18 cellular contexts compared by ENCODE assay signal in the genomic region with DNA sequence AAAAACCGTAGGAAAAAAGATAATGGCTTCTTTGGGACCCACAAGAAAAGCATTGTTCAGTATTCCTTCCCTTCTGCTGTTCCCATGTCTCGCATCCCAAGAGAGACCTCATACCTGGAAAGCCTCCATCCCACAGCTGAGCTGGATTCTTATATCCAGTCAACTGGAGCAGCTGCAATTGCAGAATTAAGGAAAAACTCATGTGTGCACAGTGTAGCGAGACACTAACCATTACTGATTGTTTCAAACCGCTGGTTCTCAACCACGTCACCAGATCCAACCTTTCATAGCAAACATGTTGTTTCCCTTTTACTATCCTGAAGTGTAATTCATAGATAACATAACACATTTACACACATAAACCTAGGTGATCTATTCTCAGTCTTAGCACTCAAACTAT. TPM values are rescaled to one million over a fixed set of nuclear protein-coding genes. Genes with fewer than 3 reads are reported as not detected.
A peak's percentile ranks its signal among the peaks of the same experiment; 100 is the strongest.
DNase-seq lines count a peak whose midpoint lies in the region; ATAC-seq and TF ChIP-seq lines count a peak whose summit lies in the region.
"Had no signal": no experiment of that assay in that cellular context is flagged by ENCODE, and none has a peak within 500 bp of the region (broad histone marks: within the 10 kb centered on the region; RNA-seq: fewer than 3 reads in every experiment).

No MANE protein-coding gene starts in this region.

- H3K9ac ChIP-seq in HUES6 (ENCODE audit: low read length): no peak overlapping the region
- no peak overlapping the region for H3K9ac ChIP-seq in mesendoderm (ENCODE audit: low read length)
- no peak overlapping the region for H3K9ac ChIP-seq in mammary epithelial cell (ENCODE audit: insufficient read depth, low read length)

- TF ChIP-seq CTCF in mammary epithelial cell (conservative IDR thresholded peaks at IDR 0.05 in 1 of 2, IDR thresholded peaks at IDR 0.05 in 1 of 2; ENCODE audit: extremely low read depth in 1 of 2, insufficient read depth in 1 of 2, low read depth in 1 of 2, low read length in 2 of 2): no peak
- no peak for TF ChIP-seq CTCF in upper lobe of left lung (IDR thresholded peaks at IDR 0.05)

- no peaks in the 10 kb centered on the region for H3K27me3 Mint-ChIP-seq in dendritic cell treated with granulocyte-macrophage colony-stimulating factor and Interleukin-4, amounts not matched to agents 40 ng/mL and 50 ng/mL, for 4 days

- H3K36me3 ChIP-seq in HUES6 (ENCODE audit: control insufficient read depth, insufficient read depth, low read length): no peaks in the 10 kb centered on the region
- no peaks in the 10 kb centered on the region for H3K36me3 ChIP-seq in mesendoderm (ENCODE audit: control insufficient read depth, insufficient read depth, low read length)
- no peaks in the 10 kb centered on the region for H3K36me3 ChIP-seq in mammary epithelial cell (ENCODE audit: insufficient read depth, low read length)
- H3K36me3 ChIP-seq in upper lobe of left lung: no peaks in the 10 kb centered on the region

- no peak overlapping the region for H2BK15ac ChIP-seq in mesendoderm (replicated peaks; ENCODE audit: low read depth)

- no peak overlapping the region for H3K4me2 ChIP-seq in mesendoderm (ENCODE audit: low read length)
- no peak overlapping the region for H3K4me2 ChIP-seq in mammary epithelial cell (ENCODE audit: insufficient read depth, low read depth, low read length)

- peak overlapping the region; percentile 78 for H2BK120ac ChIP-seq in mesendoderm (ENCODE audit: low read depth, low read length)

- H3K4me3 ChIP-seq in HUES6 (ENCODE audit: low read depth, low read length) (no peak overlapping the region; the same call in 1 of the 2 replicates), mesendoderm (ENCODE audit: low read length) (no peak overlapping the region), mammary epithelial cell (replicated peaks in 1 of 3; ENCODE audit: insufficient read depth in 1 of 3, low read depth in 2 of 3, low read length in 3 of 3) (no peak overlapping the region), upper lobe of left lung (no peak overlapping the region)

- H3K56ac ChIP-seq in mesendoderm (ENCODE audit: low read length): peak overlapping the region; percentile 43

- intact Hi-C loops in dendritic cell treated with granulocyte-macrophage colony-stimulating factor and Interleukin-4, amounts not matched to agents 40 ng/mL and 50 ng/mL, for 4 days (cut with micrococcal nuclease): no loop called here
- intact Hi-C loops in mammary epithelial cell (cut with micrococcal nuclease): no loop called here

- H3K79me2 ChIP-seq in mesendoderm (ENCODE audit: control insufficient read depth, insufficient read depth, low read length): no peaks in the 10 kb centered on the region
- H3K79me2 ChIP-seq in mammary epithelial cell (ENCODE audit: insufficient read depth, low read length): no peaks in the 10 kb centered on the region

- H3K27ac Mint-ChIP-seq in dendritic cell treated with granulocyte-macrophage colony-stimulating factor and Interleukin-4, amounts not matched to agents 40 ng/mL and 50 ng/mL, for 4 days: peak overlapping the region; percentile 71
- H3K27ac Mint-ChIP-seq: CD8-positive, alpha-beta T cell had no signal

- peaks cover 39% of the 10 kb centered on the region for H3K4me1 ChIP-seq in HUES6 (ENCODE audit: control insufficient read depth, insufficient read depth, low read length)
- H3K4me1 ChIP-seq in mesendoderm (ENCODE audit: control insufficient read depth, low read depth, low read length): peaks cover 5% of the 10 kb centered on the region
- H3K4me1 ChIP-seq in mammary epithelial cell (ENCODE audit: insufficient read depth, low read length): peaks cover 19% of the 10 kb centered on the region
- H3K4me1 ChIP-seq in upper lobe of left lung: peaks cover 0 to 5% (median 0%) of the 10 kb centered on the region in 4 donors

- no CpG with 5 or more reads among the region's 5 CpGs for whole genome bisulfite sequencing in mesendoderm (ENCODE audit: extremely low coverage, insufficient coverage, low lambda C conversion rate)
- WGBS in mammary epithelial cell (ENCODE audit: low coverage, missing lambda C conversion rate): 95% methylated on average over 5 of the region's 5 CpGs
- WGBS in upper lobe of left lung, 2 donors: 94 to 95% methylated on average over 5 of the region's 5 CpGs

- peak overlapping the region; percentile 40 for H4K8ac ChIP-seq in mesendoderm (ENCODE audit: low read depth, low read length)

- H3K23ac ChIP-seq in mesendoderm (ENCODE audit: low read length): no peak overlapping the region

- H3K9me3 ChIP-seq in HUES6 (ENCODE audit: control insufficient read depth, insufficient read depth, low read depth, low read length): peaks cover 11% of the 10 kb centered on the region
- H3K9me3 ChIP-seq in mammary epithelial cell (replicated peaks; ENCODE audit: insufficient read depth, low read length): no peaks in the 10 kb centered on the region
- H3K9me3 ChIP-seq in upper lobe of left lung: no peaks in the 10 kb centered on the region

- peak overlapping the region; percentile 35; the same call in 1 of the 2 replicates for H3K27ac ChIP-seq in HUES6 (ENCODE audit: low read depth, low read length)
- no peak overlapping the region for H3K27ac ChIP-seq in mesendoderm (ENCODE audit: low read depth, low read length)
- H3K27ac ChIP-seq in mammary epithelial cell (ENCODE audit: insufficient read depth, low read depth, low read length): no peak overlapping the region
- no peak overlapping the region for H3K27ac ChIP-seq in upper lobe of left lung
- H3K27ac ChIP-seq: 22Rv1 had no signal

- in situ Hi-C loops in mammary epithelial cell (cut with MboI; ENCODE audit: low sequenced_read_pairs in 2 of 2): no loop called here

- TF ChIP-seq POLR2A in upper lobe of left lung (IDR thresholded peaks at IDR 0.05): no peak

- no peaks in the 10 kb centered on the region for H3K79me1 ChIP-seq in mesendoderm (ENCODE audit: low read length)

- no peaks in the 10 kb centered on the region for H4K20me1 ChIP-seq in mammary epithelial cell (ENCODE audit: insufficient read depth, low read length)

- H3K36me3 Mint-ChIP-seq in dendritic cell treated with granulocyte-macrophage colony-stimulating factor and Interleukin-4, amounts not matched to agents 40 ng/mL and 50 ng/mL, for 4 days (ENCODE audit: low read depth): no peaks in the 10 kb centered on the region
- H3K36me3 Mint-ChIP-seq: CD8-positive, alpha-beta T cell had no signal

- peaks cover 47% of the 10 kb centered on the region for H3K4me1 Mint-ChIP-seq in dendritic cell treated with granulocyte-macrophage colony-stimulating factor and Interleukin-4, amounts not matched to agents 40 ng/mL and 50 ng/mL, for 4 days (ENCODE audit: low read depth)

- DNase-seq in DMS 273 (lab: John Stamatoyannopoulos, UW; ENCODE audit: unreplicated experiment) (peak; percentile 27), DMS 273 treated with DMSO at 0.1 percent for 48 hours (lab: John Stamatoyannopoulos, UW) (no peak), mesendoderm (no peak), mammary epithelial cell (no peak), MV-4-11 (lab: John Stamatoyannopoulos, UW) (no peak), upper lobe of left lung (no peak)
- DNase-seq: ACHN; C1 segment of cervical spinal cord; CD8-positive, alpha-beta T cell; GOT3; NCI-H1105; NCI-H2029 treated with DMSO at 0.1 percent for 48 hours; SHP77 had no signal

- H3K4me3 Mint-ChIP-seq in dendritic cell treated with granulocyte-macrophage colony-stimulating factor and Interleukin-4, amounts not matched to agents 40 ng/mL and 50 ng/mL, for 4 days: no peak overlapping the region
- H3K4me3 Mint-ChIP-seq: CD8-positive, alpha-beta T cell had no signal

- no peak overlapping the region for H2AFZ ChIP-seq in mammary epithelial cell (ENCODE audit: low read depth, low read length)

- no peak overlapping the region for H2AK5ac ChIP-seq in mesendoderm (ENCODE audit: low read length)

- peak overlapping the region; percentile 91 for H3K18ac ChIP-seq in mesendoderm (ENCODE audit: low read length)

- BruUV-seq in mammary epithelial cell (replicated peaks; lab: Mats Ljungman, UMichigan): no TSS peak

- H4K5ac ChIP-seq in mesendoderm (ENCODE audit: low read length): no peak overlapping the region

- H3K27me3 ChIP-seq in HUES6 (ENCODE audit: control insufficient read depth, insufficient read depth, low read length): no peaks in the 10 kb centered on the region
- H3K27me3 ChIP-seq in mesendoderm (ENCODE audit: insufficient read depth, low read length, poor library complexity): no peaks in the 10 kb centered on the region
- no peaks in the 10 kb centered on the region for H3K27me3 ChIP-seq in mammary epithelial cell (ENCODE audit: insufficient read depth, low read length)
- no peaks in the 10 kb centered on the region for H3K27me3 ChIP-seq in upper lobe of left lung

- dilution Hi-C loops in mammary epithelial cell (cut with HindIII; ENCODE audit: low sequenced_read_pairs): no loop called here

- H3K9me3 Mint-ChIP-seq in dendritic cell treated with granulocyte-macrophage colony-stimulating factor and Interleukin-4, amounts not matched to agents 40 ng/mL and 50 ng/mL, for 4 days: peaks cover 9% of the 10 kb centered on the region
- H3K9me3 Mint-ChIP-seq: CD8-positive, alpha-beta T cell had no signal

- H2BK5ac ChIP-seq in mesendoderm (ENCODE audit: low read length): no peak overlapping the region

- no peak overlapping the region for H3K4ac ChIP-seq in mesendoderm (ENCODE audit: low read depth, low read length)

- no peak for TF ChIP-seq EP300 in upper lobe of left lung (IDR thresholded peaks at IDR 0.05)

- ATAC-seq in upper lobe of left lung (ENCODE audit: low FRiP score in 2 of 2): no peak
- ATAC-seq: CD8-positive, alpha-beta T cell had no signal

- CTCF ChIA-PET in mammary epithelial cell (lab: Charles Lee; ENCODE audit: low non-redundant PET): no interaction called here

RNA-seq across cellular contexts. Expression of a gene that starts 5.5 kb away (rescaled TPM):
- polyA plus RNA-seq in mesendoderm (2013, experiment 1 of 2): 0.37 TPM
- 0.22 TPM for polyA plus RNA-seq in mesendoderm (2013, experiment 2 of 2)
- under 1 TPM in 1 of 2 donors, not detected in 1; 0.68 TPM for total RNA-seq in mammary epithelial cell
- not detected for polyA plus RNA-seq in mammary epithelial cell
- polyA minus RNA-seq in mammary epithelial cell: not detected
- 1 to 10 TPM in 1 of 6 donors, under 1 TPM in 1, not detected in 4; 0.64 to 1.0 TPM for total RNA-seq in upper lobe of left lung
- total RNA-seq: Daoy, LHCN-M2 had no signal

RNA-seq across cellular contexts. Expression of a gene that starts 30.7 kb away (rescaled TPM):
- 201 TPM for polyA plus RNA-seq in mesendoderm (2013, experiment 1 of 2)
- 198 TPM for polyA plus RNA-seq in mesendoderm (2013, experiment 2 of 2)
- total RNA-seq in mammary epithelial cell (100 to 1,000 TPM in 1 of 2 donors, 10 to 100 TPM in 1; 52.8 to 106 TPM), upper lobe of left lung (10 to 100 TPM in 5 of 6 donors, 1 to 10 TPM in 1; 6.3 to 98.8 (median 32.9) TPM)
- 256 TPM for polyA plus RNA-seq in mammary epithelial cell
- polyA minus RNA-seq in mammary epithelial cell: 121 TPM

RNA-seq across cellular contexts. Expression of a gene that starts 38.6 kb away (rescaled TPM):
- polyA plus RNA-seq in mesendoderm (2013, experiment 1 of 2): 19.1 TPM
- polyA plus RNA-seq in mesendoderm (2013, experiment 2 of 2): 19.4 TPM
- total RNA-seq in mammary epithelial cell: 10 to 100 TPM; 18.8 to 22.2 TPM
- polyA plus RNA-seq in mammary epithelial cell: 27.0 TPM
- polyA minus RNA-seq in mammary epithelial cell: 42.9 TPM
- total RNA-seq in upper lobe of left lung: 10 to 100 TPM; 20.8 to 58.7 (median 34.2) TPM

RNA-seq across cellular contexts. Expression of a gene that starts 44.9 kb away (rescaled TPM):
- 537 TPM for polyA plus RNA-seq in mesendoderm (2013, experiment 1 of 2)
- 535 TPM for polyA plus RNA-seq in mesendoderm (2013, experiment 2 of 2)
- 100 to 1,000 TPM in 1 of 2 donors, 10 to 100 TPM in 1; 96.4 to 128 TPM for total RNA-seq in mammary epithelial cell
- 217 TPM for polyA plus RNA-seq in mammary epithelial cell
- 200 TPM for polyA minus RNA-seq in mammary epithelial cell
- total RNA-seq in upper lobe of left lung: 100 to 1,000 TPM in 4 of 6 donors, 10 to 100 TPM in 2; 81.5 to 134 (median 119) TPM

RNA-seq across cellular contexts. Expression of a gene that starts 45.3 kb away (rescaled TPM):
- polyA plus RNA-seq in mesendoderm (2013, experiment 1 of 2): 22.5 TPM
- polyA plus RNA-seq in mesendoderm (2013, experiment 2 of 2): 23.3 TPM
- total RNA-seq in mammary epithelial cell: 10 to 100 TPM; 22.6 to 34.8 TPM
- 28.1 TPM for polyA plus RNA-seq in mammary epithelial cell
- 65.6 TPM for polyA minus RNA-seq in mammary epithelial cell
- total RNA-seq in upper lobe of left lung: 10 to 100 TPM; 31.7 to 58.8 (median 48.1) TPM
